In the genomic region with DNA sequence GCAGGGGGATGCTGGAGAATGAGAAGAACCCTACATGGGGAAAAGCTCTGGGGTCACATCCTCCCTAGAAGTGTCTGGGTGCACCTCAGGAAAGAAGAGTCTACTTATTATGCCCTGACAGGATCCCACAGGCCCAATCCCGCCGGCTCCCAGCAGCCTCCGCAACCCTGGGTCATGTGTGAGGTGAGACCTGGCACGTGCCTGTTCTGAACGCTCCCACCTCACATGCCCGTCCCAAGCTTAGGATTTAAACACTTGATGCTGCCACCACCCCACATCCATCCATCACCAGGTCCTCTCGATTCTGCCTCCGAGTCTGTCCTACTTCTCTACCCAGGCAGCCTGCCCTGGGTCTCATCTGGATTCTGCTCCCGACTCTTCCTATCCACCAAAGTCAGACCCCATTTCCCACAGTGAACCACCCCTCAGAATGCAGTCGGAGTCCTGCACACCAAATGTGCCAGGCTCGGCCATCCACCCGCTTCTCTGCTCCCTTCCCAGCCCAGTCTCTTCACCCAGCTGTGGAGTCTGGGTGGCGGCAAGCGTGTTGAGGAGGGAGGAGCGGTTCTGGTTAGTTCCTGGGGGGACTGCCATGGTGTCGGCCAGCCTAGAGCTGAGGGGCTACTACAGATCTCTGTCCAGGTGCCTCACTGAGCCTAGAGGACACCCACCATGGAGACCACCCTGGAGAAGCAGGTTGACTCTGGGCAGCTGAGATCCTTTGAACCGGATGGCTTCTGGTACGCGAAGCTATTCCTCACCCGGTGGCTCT, we compare ENCODE assay signal across 2 cellular contexts.
TF ChIP-seq lines count a peak whose summit lies in the region.

No MANE protein-coding gene starts in this region.

TF ChIP-seq in GM23338, 12 proteins besides CTCF, POLR2A, EP300 and RAD21:
- TF ChIP-seq ZNF114 (CRISPR knock-in tag; IDR thresholded peaks at IDR 0.05) (no peak), EZH2 (IDR thresholded peaks at IDR 0.05; ENCODE audit: low read depth, unreplicated experiment) (no peak), EZH2phosphoT487 (IDR thresholded peaks at IDR 0.05; ENCODE audit: unreplicated experiment) (no peak), STAT1 (IDR thresholded peaks at IDR 0.05; ENCODE audit: unreplicated experiment) (no peak)
- TF ChIP-seq, protein P1, sequence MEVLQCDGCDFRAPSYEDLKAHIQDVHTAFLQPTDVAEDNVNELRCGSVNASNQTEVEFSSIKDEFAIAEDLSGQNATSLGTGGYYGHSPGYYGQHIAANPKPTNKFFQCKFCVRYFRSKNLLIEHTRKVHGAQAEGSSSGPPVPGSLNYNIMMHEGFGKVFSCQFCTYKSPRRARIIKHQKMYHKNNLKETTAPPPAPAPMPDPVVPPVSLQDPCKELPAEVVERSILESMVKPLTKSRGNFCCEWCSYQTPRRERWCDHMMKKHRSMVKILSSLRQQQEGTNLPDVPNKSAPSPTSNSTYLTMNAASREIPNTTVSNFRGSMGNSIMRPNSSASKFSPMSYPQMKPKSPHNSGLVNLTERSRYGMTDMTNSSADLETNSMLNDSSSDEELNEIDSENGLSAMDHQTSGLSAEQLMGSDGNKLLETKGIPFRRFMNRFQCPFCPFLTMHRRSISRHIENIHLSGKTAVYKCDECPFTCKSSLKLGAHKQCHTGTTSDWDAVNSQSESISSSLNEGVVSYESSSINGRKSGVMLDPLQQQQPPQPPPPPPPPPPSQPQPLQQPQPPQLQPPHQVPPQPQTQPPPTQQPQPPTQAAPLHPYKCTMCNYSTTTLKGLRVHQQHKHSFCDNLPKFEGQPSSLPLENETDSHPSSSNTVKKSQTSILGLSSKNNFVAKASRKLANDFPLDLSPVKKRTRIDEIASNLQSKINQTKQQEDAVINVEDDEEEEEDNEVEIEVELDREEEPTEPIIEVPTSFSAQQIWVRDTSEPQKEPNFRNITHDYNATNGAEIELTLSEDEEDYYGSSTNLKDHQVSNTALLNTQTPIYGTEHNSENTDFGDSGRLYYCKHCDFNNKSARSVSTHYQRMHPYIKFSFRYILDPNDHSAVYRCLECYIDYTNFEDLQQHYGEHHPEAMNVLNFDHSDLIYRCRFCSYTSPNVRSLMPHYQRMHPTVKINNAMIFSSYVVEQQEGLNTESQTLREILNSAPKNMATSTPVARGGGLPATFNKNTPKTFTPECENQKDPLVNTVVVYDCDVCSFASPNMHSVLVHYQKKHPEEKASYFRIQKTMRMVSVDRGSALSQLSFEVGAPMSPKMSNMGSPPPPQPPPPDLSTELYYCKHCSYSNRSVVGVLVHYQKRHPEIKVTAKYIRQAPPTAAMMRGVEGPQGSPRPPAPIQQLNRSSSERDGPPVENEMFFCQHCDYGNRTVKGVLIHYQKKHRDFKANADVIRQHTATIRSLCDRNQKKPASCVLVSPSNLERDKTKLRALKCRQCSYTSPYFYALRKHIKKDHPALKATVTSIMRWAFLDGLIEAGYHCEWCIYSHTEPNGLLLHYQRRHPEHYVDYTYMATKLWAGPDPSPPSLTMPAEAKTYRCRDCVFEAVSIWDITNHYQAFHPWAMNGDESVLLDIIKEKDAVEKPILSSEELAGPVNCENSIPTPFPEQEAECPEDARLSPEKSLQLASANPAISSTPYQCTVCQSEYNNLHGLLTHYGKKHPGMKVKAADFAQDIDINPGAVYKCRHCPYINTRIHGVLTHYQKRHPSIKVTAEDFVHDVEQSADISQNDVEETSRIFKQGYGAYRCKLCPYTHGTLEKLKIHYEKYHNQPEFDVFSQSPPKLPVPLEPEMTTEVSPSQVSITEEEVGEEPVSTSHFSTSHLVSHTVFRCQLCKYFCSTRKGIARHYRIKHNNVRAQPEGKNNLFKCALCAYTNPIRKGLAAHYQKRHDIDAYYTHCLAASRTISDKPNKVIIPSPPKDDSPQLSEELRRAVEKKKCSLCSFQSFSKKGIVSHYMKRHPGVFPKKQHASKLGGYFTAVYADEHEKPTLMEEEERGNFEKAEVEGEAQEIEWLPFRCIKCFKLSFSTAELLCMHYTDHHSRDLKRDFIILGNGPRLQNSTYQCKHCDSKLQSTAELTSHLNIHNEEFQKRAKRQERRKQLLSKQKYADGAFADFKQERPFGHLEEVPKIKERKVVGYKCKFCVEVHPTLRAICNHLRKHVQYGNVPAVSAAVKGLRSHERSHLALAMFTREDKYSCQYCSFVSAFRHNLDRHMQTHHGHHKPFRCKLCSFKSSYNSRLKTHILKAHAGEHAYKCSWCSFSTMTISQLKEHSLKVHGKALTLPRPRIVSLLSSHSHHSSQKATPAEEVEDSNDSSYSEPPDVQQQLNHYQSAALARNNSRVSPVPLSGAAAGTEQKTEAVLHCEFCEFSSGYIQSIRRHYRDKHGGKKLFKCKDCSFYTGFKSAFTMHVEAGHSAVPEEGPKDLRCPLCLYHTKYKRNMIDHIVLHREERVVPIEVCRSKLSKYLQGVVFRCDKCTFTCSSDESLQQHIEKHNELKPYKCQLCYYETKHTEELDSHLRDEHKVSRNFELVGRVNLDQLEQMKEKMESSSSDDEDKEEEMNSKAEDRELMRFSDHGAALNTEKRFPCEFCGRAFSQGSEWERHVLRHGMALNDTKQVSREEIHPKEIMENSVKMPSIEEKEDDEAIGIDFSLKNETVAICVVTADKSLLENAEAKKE (CRISPR knock-in tag; IDR thresholded peaks at IDR 0.05) = no peak

TF ChIP-seq in H1, 55 proteins besides CTCF, POLR2A, EP300 and RAD21:
- TF ChIP-seq, protein P2, sequence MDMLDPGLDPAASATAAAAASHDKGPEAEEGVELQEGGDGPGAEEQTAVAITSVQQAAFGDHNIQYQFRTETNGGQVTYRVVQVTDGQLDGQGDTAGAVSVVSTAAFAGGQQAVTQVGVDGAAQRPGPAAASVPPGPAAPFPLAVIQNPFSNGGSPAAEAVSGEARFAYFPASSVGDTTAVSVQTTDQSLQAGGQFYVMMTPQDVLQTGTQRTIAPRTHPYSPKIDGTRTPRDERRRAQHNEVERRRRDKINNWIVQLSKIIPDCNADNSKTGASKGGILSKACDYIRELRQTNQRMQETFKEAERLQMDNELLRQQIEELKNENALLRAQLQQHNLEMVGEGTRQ (IDR thresholded peaks at IDR 0.05; ENCODE audit: low read length) = no peak
- TF ChIP-seq GABPA (IDR thresholded peaks at IDR 0.05; ENCODE audit: borderline replicate concordance, insufficient read depth, low read length) = no peak
